2 cellular contexts compared by ENCODE assay signal in the genomic region with DNA sequence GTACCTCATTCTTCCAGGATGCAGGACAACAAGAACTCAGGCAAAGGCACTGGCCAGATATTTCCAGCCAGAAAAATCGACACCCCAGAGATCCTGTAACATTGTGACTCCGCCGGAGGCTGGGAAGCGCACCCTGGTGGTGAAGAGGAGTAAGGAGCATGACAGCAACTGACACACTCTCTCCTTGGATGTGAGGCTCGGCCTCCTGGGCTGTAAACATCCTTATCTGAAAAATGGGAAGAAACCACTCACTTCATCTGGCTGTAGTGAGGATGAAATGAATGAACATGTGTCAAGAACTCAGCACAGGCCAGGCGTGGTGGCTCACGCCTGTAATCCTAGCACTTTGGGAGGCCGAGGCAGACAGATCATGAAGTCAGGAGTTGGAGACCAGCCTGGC.
TF ChIP-seq lines count a peak whose summit lies in the region.

No MANE protein-coding gene starts in this region.

TF ChIP-seq in GM12878, 131 proteins besides CTCF, POLR2A, EP300 and RAD21:
- TF ChIP-seq, protein P1, sequence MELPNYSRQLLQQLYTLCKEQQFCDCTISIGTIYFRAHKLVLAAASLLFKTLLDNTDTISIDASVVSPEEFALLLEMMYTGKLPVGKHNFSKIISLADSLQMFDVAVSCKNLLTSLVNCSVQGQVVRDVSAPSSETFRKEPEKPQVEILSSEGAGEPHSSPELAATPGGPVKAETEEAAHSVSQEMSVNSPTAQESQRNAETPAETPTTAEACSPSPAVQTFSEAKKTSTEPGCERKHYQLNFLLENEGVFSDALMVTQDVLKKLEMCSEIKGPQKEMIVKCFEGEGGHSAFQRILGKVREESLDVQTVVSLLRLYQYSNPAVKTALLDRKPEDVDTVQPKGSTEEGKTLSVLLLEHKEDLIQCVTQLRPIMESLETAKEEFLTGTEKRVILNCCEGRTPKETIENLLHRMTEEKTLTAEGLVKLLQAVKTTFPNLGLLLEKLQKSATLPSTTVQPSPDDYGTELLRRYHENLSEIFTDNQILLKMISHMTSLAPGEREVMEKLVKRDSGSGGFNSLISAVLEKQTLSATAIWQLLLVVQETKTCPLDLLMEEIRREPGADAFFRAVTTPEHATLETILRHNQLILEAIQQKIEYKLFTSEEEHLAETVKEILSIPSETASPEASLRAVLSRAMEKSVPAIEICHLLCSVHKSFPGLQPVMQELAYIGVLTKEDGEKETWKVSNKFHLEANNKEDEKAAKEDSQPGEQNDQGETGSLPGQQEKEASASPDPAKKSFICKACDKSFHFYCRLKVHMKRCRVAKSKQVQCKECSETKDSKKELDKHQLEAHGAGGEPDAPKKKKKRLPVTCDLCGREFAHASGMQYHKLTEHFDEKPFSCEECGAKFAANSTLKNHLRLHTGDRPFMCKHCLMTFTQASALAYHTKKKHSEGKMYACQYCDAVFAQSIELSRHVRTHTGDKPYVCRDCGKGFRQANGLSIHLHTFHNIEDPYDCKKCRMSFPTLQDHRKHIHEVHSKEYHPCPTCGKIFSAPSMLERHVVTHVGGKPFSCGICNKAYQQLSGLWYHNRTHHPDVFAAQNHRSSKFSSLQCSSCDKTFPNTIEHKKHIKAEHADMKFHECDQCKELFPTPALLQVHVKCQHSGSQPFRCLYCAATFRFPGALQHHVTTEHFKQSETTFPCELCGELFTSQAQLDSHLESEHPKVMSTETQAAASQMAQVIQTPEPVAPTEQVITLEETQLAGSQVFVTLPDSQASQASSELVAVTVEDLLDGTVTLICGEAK (IDR thresholded peaks at IDR 0.05; ENCODE audit: borderline replicate concordance): no peak
- TF ChIP-seq SMC3 (IDR thresholded peaks at IDR 0.05; ENCODE audit: borderline replicate concordance, low read length) (peak; percentile 54; the same call in 1 of the 2 replicates), NFYA (IDR thresholded peaks at IDR 0.05; ENCODE audit: borderline replicate concordance, low read depth, low read length) (no peak), YY1 (IDR thresholded peaks at IDR 0.05; ENCODE audit: low read depth, low read length) (0 out of 2 replicates have a peak, but pooled peaks have one; percentile 13)
- TF ChIP-seq, protein P2, sequence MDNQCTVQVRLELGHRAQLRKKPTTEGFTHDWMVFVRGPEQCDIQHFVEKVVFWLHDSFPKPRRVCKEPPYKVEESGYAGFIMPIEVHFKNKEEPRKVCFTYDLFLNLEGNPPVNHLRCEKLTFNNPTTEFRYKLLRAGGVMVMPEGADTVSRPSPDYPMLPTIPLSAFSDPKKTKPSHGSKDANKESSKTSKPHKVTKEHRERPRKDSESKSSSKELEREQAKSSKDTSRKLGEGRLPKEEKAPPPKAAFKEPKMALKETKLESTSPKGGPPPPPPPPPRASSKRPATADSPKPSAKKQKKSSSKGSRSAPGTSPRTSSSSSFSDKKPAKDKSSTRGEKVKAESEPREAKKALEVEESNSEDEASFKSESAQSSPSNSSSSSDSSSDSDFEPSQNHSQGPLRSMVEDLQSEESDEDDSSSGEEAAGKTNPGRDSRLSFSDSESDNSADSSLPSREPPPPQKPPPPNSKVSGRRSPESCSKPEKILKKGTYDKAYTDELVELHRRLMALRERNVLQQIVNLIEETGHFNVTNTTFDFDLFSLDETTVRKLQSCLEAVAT (IDR thresholded peaks at IDR 0.05): 0 out of 2 replicates have a peak, but pooled peaks have one; percentile 29

TF ChIP-seq in HepG2, 621 proteins besides CTCF, POLR2A, EP300 and RAD21:
- TF ChIP-seq IRF2 (CRISPR knock-in tag; IDR thresholded peaks at IDR 0.05) (0 out of 2 replicates have a peak, but pooled peaks have one; percentile 29), SMC3 (IDR thresholded peaks at IDR 0.05; ENCODE audit: low read length) (peak; percentile 79), STAG1 (CRISPR knock-in tag; IDR thresholded peaks at IDR 0.05) (peak; percentile 60), FOSL2 (CRISPR knock-in tag; IDR thresholded peaks at IDR 0.05) (0 out of 2 replicates have a peak, but pooled peaks have one; percentile 22), NCOA1 (CRISPR knock-in tag; IDR thresholded peaks at IDR 0.05) (no peak), KDM2A (CRISPR knock-in tag; IDR thresholded peaks at IDR 0.05; ENCODE audit: borderline replicate concordance, low read depth) (0 out of 2 replicates have a peak, but pooled peaks have one; percentile 19), GPN1 (CRISPR knock-in tag; IDR thresholded peaks at IDR 0.05; ENCODE audit: borderline replicate concordance) (no peak), ARNT2 (CRISPR knock-in tag; IDR thresholded peaks at IDR 0.05; ENCODE audit: low read depth) (0 out of 2 replicates have a peak, but pooled peaks have one; percentile 37), SALL1 (CRISPR knock-in tag; IDR thresholded peaks at IDR 0.05) (peak; percentile 23; the same call in 1 of the 2 replicates), RORA (CRISPR knock-in tag; IDR thresholded peaks at IDR 0.05) (no peak), RBM39 (IDR thresholded peaks at IDR 0.05; ENCODE audit: low read depth, low read length, poor library complexity, severe bottlenecking) (no peak), ZNF629 (CRISPR knock-in tag; conservative IDR thresholded peaks at IDR 0.05) (peak; percentile 71), XRCC5 (optimal IDR thresholded peaks at IDR 0.05; ENCODE audit: low read length) (peak; percentile 22), ZNF556 (CRISPR knock-in tag; IDR thresholded peaks at IDR 0.05; ENCODE audit: borderline replicate concordance) (no peak), ZNF468 (CRISPR knock-in tag; IDR thresholded peaks at IDR 0.05) (no peak)
- TF ChIP-seq, protein P3, sequence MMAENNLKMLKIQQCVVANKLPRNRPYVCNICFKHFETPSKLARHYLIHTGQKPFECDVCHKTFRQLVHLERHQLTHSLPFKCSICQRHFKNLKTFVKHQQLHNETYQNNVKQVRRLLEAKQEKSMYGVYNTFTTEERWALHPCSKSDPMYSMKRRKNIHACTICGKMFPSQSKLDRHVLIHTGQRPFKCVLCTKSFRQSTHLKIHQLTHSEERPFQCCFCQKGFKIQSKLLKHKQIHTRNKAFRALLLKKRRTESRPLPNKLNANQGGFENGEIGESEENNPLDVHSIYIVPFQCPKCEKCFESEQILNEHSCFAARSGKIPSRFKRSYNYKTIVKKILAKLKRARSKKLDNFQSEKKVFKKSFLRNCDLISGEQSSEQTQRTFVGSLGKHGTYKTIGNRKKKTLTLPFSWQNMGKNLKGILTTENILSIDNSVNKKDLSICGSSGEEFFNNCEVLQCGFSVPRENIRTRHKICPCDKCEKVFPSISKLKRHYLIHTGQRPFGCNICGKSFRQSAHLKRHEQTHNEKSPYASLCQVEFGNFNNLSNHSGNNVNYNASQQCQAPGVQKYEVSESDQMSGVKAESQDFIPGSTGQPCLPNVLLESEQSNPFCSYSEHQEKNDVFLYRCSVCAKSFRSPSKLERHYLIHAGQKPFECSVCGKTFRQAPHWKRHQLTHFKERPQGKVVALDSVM (CRISPR knock-in tag; IDR thresholded peaks at IDR 0.05): peak; percentile 53; the same call in 1 of the 2 replicates
- TF ChIP-seq, protein P4, sequence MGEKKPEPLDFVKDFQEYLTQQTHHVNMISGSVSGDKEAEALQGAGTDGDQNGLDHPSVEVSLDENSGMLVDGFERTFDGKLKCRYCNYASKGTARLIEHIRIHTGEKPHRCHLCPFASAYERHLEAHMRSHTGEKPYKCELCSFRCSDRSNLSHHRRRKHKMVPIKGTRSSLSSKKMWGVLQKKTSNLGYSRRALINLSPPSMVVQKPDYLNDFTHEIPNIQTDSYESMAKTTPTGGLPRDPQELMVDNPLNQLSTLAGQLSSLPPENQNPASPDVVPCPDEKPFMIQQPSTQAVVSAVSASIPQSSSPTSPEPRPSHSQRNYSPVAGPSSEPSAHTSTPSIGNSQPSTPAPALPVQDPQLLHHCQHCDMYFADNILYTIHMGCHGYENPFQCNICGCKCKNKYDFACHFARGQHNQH (CRISPR knock-in tag; IDR thresholded peaks at IDR 0.05): peak; percentile 34; the same call in 1 of the 2 replicates
- TF ChIP-seq, protein P5, sequence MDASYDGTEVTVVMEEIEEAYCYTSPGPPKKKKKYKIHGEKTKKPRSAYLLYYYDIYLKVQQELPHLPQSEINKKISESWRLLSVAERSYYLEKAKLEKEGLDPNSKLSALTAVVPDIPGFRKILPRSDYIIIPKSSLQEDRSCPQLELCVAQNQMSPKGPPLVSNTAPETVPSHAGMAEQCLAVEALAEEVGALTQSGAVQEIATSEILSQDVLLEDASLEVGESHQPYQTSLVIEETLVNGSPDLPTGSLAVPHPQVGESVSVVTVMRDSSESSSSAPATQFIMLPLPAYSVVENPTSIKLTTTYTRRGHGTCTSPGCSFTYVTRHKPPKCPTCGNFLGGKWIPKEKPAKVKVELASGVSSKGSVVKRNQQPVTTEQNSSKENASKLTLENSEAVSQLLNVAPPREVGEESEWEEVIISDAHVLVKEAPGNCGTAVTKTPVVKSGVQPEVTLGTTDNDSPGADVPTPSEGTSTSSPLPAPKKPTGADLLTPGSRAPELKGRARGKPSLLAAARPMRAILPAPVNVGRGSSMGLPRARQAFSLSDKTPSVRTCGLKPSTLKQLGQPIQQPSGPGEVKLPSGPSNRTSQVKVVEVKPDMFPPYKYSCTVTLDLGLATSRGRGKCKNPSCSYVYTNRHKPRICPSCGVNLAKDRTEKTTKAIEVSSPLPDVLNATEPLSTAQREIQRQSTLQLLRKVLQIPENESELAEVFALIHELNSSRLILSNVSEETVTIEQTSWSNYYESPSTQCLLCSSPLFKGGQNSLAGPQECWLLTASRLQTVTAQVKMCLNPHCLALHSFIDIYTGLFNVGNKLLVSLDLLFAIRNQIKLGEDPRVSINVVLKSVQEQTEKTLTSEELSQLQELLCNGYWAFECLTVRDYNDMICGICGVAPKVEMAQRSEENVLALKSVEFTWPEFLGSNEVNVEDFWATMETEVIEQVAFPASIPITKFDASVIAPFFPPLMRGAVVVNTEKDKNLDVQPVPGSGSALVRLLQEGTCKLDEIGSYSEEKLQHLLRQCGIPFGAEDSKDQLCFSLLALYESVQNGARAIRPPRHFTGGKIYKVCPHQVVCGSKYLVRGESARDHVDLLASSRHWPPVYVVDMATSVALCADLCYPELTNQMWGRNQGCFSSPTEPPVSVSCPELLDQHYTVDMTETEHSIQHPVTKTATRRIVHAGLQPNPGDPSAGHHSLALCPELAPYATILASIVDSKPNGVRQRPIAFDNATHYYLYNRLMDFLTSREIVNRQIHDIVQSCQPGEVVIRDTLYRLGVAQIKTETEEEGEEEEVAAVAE (CRISPR knock-in tag; IDR thresholded peaks at IDR 0.05; ENCODE audit: borderline replicate concordance): no peak
